In the genomic region with DNA sequence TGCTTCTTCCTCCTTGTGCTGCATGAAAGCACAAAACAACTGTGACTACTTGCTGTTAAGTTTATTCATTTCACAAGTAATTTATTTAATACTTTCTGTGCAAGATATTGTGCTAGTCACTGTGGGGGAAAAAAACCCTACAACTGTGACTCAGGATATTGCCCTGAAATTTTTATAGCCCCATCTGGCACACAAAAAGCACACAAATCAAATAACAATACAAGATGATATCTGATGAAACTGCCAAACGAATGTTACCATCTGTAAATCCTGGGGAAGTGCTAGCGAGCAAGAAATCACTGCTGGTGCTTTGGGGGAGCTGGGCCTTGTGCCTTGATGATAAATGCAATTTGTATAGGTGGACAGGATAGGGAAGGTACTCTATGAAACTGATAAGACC, we compare ENCODE assay signal across 9 cellular contexts.
DNase-seq lines count a peak whose midpoint lies in the region; ATAC-seq and TF ChIP-seq lines count a peak whose summit lies in the region.
"Had no signal": no experiment of that assay in that cellular context is flagged by ENCODE, and none has a peak within 500 bp of the region (broad histone marks: within the 10 kb centered on the region; RNA-seq: fewer than 3 reads in every experiment).

No MANE protein-coding gene starts in this region.

- no peak for TF ChIP-seq CTCF in osteoblast (IDR thresholded peaks at IDR 0.05; ENCODE audit: extremely low read depth, low read depth, low read length)
- TF ChIP-seq CTCF in H9 (conservative IDR thresholded peaks at IDR 0.05) = no peak

- H3K4me2 ChIP-seq in osteoblast (ENCODE audit: insufficient read depth, low read length) (peak overlapping the region; percentile 87), H9 (ENCODE audit: insufficient read depth, insufficient read length, low read length) (no peak overlapping the region)

- H3K9me3 ChIP-seq in osteoblast (ENCODE audit: low read depth, low read length) (no peaks in the 10 kb centered on the region), H9 (ENCODE audit: control insufficient read depth, low read depth, low read length) (no peaks in the 10 kb centered on the region)

- no peak overlapping the region for H3K4me3 ChIP-seq in osteoblast (ENCODE audit: insufficient read depth, low read length)

- H4K8ac ChIP-seq in H9 (replicated peaks; ENCODE audit: insufficient read length, low read depth, low read length) = no peak overlapping the region

- H3K4me3 Mint-ChIP-seq in central memory CD8-positive, alpha-beta T cell = peak overlapping the region; percentile 91
- H3K4me3 Mint-ChIP-seq in H9 = no peak overlapping the region

- H4K20me1 ChIP-seq in osteoblast (ENCODE audit: insufficient read depth, low read length) (no peaks in the 10 kb centered on the region), H9 (ENCODE audit: control insufficient read depth, insufficient read depth, insufficient read length) (no peaks in the 10 kb centered on the region)

- peak overlapping the region; percentile 88 for H3K27ac Mint-ChIP-seq in central memory CD8-positive, alpha-beta T cell (ENCODE audit: low read depth)
- no peak overlapping the region; a peak in 1 of 7 replicates for H3K27ac Mint-ChIP-seq in H9

- H3K9ac ChIP-seq in H9 (ENCODE audit: extremely low read depth, insufficient read length, low read length) = no peak overlapping the region

- H3K27ac ChIP-seq in osteoblast (ENCODE audit: low read depth, low read length) (no peak overlapping the region), H9 (ENCODE audit: insufficient read length, low read depth, low read length) (no peak overlapping the region)

- no peak overlapping the region for H2BK12ac ChIP-seq in H9 (ENCODE audit: insufficient read length, low read depth, low read length)

- H3K27me3 Mint-ChIP-seq in central memory CD8-positive, alpha-beta T cell = no peaks in the 10 kb centered on the region
- H3K27me3 Mint-ChIP-seq in H9 (ENCODE audit: low read depth) = peaks cover 66% of the 10 kb centered on the region

- no peak overlapping the region for H3K23ac ChIP-seq in H9 (ENCODE audit: insufficient read length, low read depth, low read length)

- H4K91ac ChIP-seq in H9 (ENCODE audit: insufficient read length, low read depth, low read length) = no peak overlapping the region

- H2BK120ac ChIP-seq in H9 (ENCODE audit: low read depth, low read length, poor library complexity, severe bottlenecking) = no peak overlapping the region

- no peak overlapping the region for H3K14ac ChIP-seq in H9 (ENCODE audit: insufficient read depth, low read length)

- H2AFZ ChIP-seq in osteoblast (ENCODE audit: low read length) (no peak overlapping the region), H9 (ENCODE audit: low read length) (no peak overlapping the region)

- no peaks in the 10 kb centered on the region for H3K79me2 ChIP-seq in osteoblast (ENCODE audit: insufficient read depth, low read length)
- H3K79me2 ChIP-seq in H9 (ENCODE audit: insufficient read depth, low read length) = no peaks in the 10 kb centered on the region

- WGBS in H9 (ENCODE audit: extremely low coverage, insufficient read length, low lambda C conversion rate) = no CpG with 5 or more reads among the region's 2 CpGs

- no peak overlapping the region for H2BK15ac ChIP-seq in H9 (ENCODE audit: low read depth, low read length)

- H3K4me1 Mint-ChIP-seq in central memory CD8-positive, alpha-beta T cell = peaks cover 53% of the 10 kb centered on the region
- peaks cover 29 to 34% of the 10 kb centered on the region in 2 experiments for H3K4me1 Mint-ChIP-seq in H9

- peaks cover 30% of the 10 kb centered on the region for H3K23me2 ChIP-seq in H9 (ENCODE audit: insufficient read length, low read depth, low read length, poor library complexity, severe bottlenecking)

- H2AK5ac ChIP-seq in H9 (ENCODE audit: insufficient read length, low read length) = no peak overlapping the region

- H3K27me3 ChIP-seq in osteoblast (ENCODE audit: insufficient read depth, low read length) (peaks cover 17% of the 10 kb centered on the region), H9 (ENCODE audit: insufficient read depth, low read length) (peaks cover 24% of the 10 kb centered on the region; the same call in 1 of the 2 replicates)

- H2BK5ac ChIP-seq in H9 (ENCODE audit: insufficient read length, low read length) = no peak overlapping the region

- no peak overlapping the region for H3K18ac ChIP-seq in H9 (ENCODE audit: insufficient read length, low read depth, low read length)

- H3T11ph ChIP-seq in H9 (ENCODE audit: low read length) = no peak overlapping the region

- peaks cover 30% of the 10 kb centered on the region for H3K4me1 ChIP-seq in osteoblast (ENCODE audit: insufficient read depth, low read length)
- H3K4me1 ChIP-seq in H9 (ENCODE audit: insufficient read depth, low read length) = no peaks in the 10 kb centered on the region

- H3K56ac ChIP-seq in H9 (ENCODE audit: insufficient read length, low read depth, low read length) = no peak overlapping the region

- peaks cover 7% of the 10 kb centered on the region for H3K36me3 Mint-ChIP-seq in central memory CD8-positive, alpha-beta T cell (ENCODE audit: insufficient read depth)
- peaks cover 0 to 2% (median 0%) of the 10 kb centered on the region in 3 experiments; a peak in 1 of 7 replicates for H3K36me3 Mint-ChIP-seq in H9 (ENCODE audit: insufficient read depth in 1 of 3, low read depth in 3 of 3)

- no peaks in the 10 kb centered on the region for H3K79me1 ChIP-seq in H9 (ENCODE audit: insufficient read depth, low read depth, low read length, poor library complexity, severe bottlenecking)

- no peak overlapping the region for H4K5ac ChIP-seq in H9 (ENCODE audit: insufficient read length, low read depth, low read length)

- no peak overlapping the region for H2BK20ac ChIP-seq in H9 (ENCODE audit: low read depth, low read length, poor library complexity, severe bottlenecking)

- H3K9me3 Mint-ChIP-seq in central memory CD8-positive, alpha-beta T cell = no peaks in the 10 kb centered on the region
- no peaks in the 10 kb centered on the region for H3K9me3 Mint-ChIP-seq in H9

- H3K4ac ChIP-seq in H9 (ENCODE audit: low read depth, low read length) = no peak overlapping the region

- no peak for ATAC-seq in central memory CD8-positive, alpha-beta T cell (replicated peaks; ENCODE audit: extremely low read depth, poor library complexity, severe bottlenecking)
- ATAC-seq in GM21360 (IDR thresholded peaks at IDR 0.05; ENCODE audit: unreplicated experiment) = no peak
- ATAC-seq: left cardiac atrium had no signal

- peak; percentile 29 for DNase-seq in Daoy (ENCODE audit: low read depth)
- peak; percentile 60 for DNase-seq in M059J (ENCODE audit: low read depth)
- DNase-seq in central memory CD8-positive, alpha-beta T cell (ENCODE audit: low spot score in 2 of 2) = no peak
- DNase-seq in osteoblast (ENCODE audit: insufficient read length, low spot score, missing footprints) = peak; percentile 48
- DNase-seq in cerebellum (ENCODE audit: low spot score) = no peak
- DNase-seq in stimulated activated CD8-positive, alpha-beta memory T cell treated with anti-CD3 and anti-CD28 coated beads, Interleukin-4, amount 100 ng/mL, for 48 hours = no peak
- DNase-seq in H9 = no peak
- DNase-seq: left cardiac atrium had no signal

- H3K36me3 ChIP-seq in osteoblast (ENCODE audit: insufficient read depth, low read length) = no peaks in the 10 kb centered on the region

Comparison
In these comparisons a context has a peak if more than half of its experiments do, and no peak if none do; other contexts are left out.
1. DNase-seq: peak in Daoy (single experiment), M059J (single experiment) and osteoblast (single experiment); none in central memory CD8-positive, alpha-beta T cell (0 of 2), cerebellum (single experiment), stimulated activated CD8-positive, alpha-beta memory T cell treated with anti-CD3 and anti-CD28 coated beads, Interleukin-4, amount 100 ng/mL, for 48 hours (single experiment) and H9 (single experiment).